9 cellular contexts compared by ENCODE assay signal in genomic region chr16:2003827-2004641, GRCh38. TPM values are rescaled to one million over a fixed set of nuclear protein-coding genes. Genes with fewer than 3 reads are reported as not detected.
DNase-seq lines count a peak whose midpoint lies in the region; ATAC-seq and TF ChIP-seq lines count a peak whose summit lies in the region.
"Had no signal": no experiment of that assay in that cellular context is flagged by ENCODE, and none has a peak within 500 bp of the region (broad histone marks: within the 10 kb centered on the region; RNA-seq: fewer than 3 reads in every experiment).

No MANE protein-coding gene starts in this region.

- no peak overlapping the region for H2AFZ ChIP-seq in hepatocyte

- no peaks in the 10 kb centered on the region for H3K27me3 ChIP-seq in hepatocyte

- H3K27ac Mint-ChIP-seq in HFFc6 = no peak overlapping the region
- H3K27ac Mint-ChIP-seq: activated naive CD8-positive, alpha-beta T cell had no signal

- no peaks in the 10 kb centered on the region for H3K36me3 ChIP-seq in hepatocyte (replicated peaks; ENCODE audit: insufficient read depth, low read depth)

- intact Hi-C loops in sciatic nerve (cut with DNase I) = no loop called here

- peaks cover 59% of the 10 kb centered on the region for H4K20me1 ChIP-seq in hepatocyte (ENCODE audit: insufficient read depth, poor library complexity, severe bottlenecking)

- H3K4me2 ChIP-seq in hepatocyte = peak overlapping the region; percentile 72

- peak; percentile 76 for ATAC-seq in sciatic nerve

- H3K27me3 Mint-ChIP-seq in HFFc6 (ENCODE audit: insufficient read depth) = peaks cover 2% of the 10 kb centered on the region; the same call in 1 of the 2 replicates
- H3K27me3 Mint-ChIP-seq: activated naive CD8-positive, alpha-beta T cell had no signal

- H3K4me1 ChIP-seq in hepatocyte (ENCODE audit: insufficient read depth) = peaks cover 22% of the 10 kb centered on the region

- no peaks in the 10 kb centered on the region for H3K9me3 Mint-ChIP-seq in HFFc6

- H3K27ac ChIP-seq in hepatocyte = peak overlapping the region; percentile 11

- H3K36me3 Mint-ChIP-seq in HFFc6 (ENCODE audit: low read depth) = peaks cover 5% of the 10 kb centered on the region; the same call in 1 of the 2 replicates

- peak; percentile 98 for TF ChIP-seq CTCF in HFFc6 (IDR thresholded peaks at IDR 0.05)
- peak; percentile 97 for TF ChIP-seq CTCF in astrocyte of the cerebellum (IDR thresholded peaks at IDR 0.05; ENCODE audit: low read depth, low read length, missing control alignments)
- TF ChIP-seq CTCF in hepatocyte (IDR thresholded peaks at IDR 0.05; ENCODE audit: poor library complexity) = peak; percentile 91

- peak overlapping the region; percentile 19 for H3K4me3 ChIP-seq in astrocyte of the cerebellum (ENCODE audit: low read depth, low read length)
- no peak overlapping the region for H3K4me3 ChIP-seq in hepatocyte

- H3K79me2 ChIP-seq in hepatocyte = peaks cover 57% of the 10 kb centered on the region

- DNase-seq in DMS 273 (lab: John Stamatoyannopoulos, UW; ENCODE audit: unreplicated experiment) (peak; percentile 99), HFFc6 (peak; percentile 82), NCI-H187 treated with DMSO at 0.1 percent for 48 hours (lab: John Stamatoyannopoulos, UW) (peak; percentile 85), T1000 (lab: John Stamatoyannopoulos, UW) (peak; percentile 84), astrocyte of the cerebellum (ENCODE audit: low read depth) (peak; percentile 43), hepatocyte (ENCODE audit: low spot score) (peak; percentile 96), sciatic nerve (ENCODE audit: low spot score) (peak; percentile 88), HPDE6-E6E7 (ENCODE audit: extremely low spot score) (no peak)

- WGBS in hepatocyte (ENCODE audit: low lambda C conversion rate, missing lambda C conversion rate) = 35% methylated on average over 34 of the region's 36 CpGs

- no peaks in the 10 kb centered on the region for H3K9me3 ChIP-seq in hepatocyte (ENCODE audit: low read depth)

- in situ Hi-C loops in astrocyte of the cerebellum (cut with HindIII; ENCODE audit: low sequenced_read_pairs) = no loop called here

- no peaks in the 10 kb centered on the region for H3K9me2 ChIP-seq in hepatocyte (replicated peaks; ENCODE audit: insufficient read depth)

- H3K4me3 Mint-ChIP-seq in HFFc6 = no peak overlapping the region
- H3K4me3 Mint-ChIP-seq: activated naive CD8-positive, alpha-beta T cell had no signal

- peaks cover 19% of the 10 kb centered on the region for H3K4me1 Mint-ChIP-seq in HFFc6 (ENCODE audit: low read depth)

RNA-seq across cellular contexts. Expression of gene ZNF598, which starts 5.6 kb away (rescaled TPM):
- total RNA-seq in HFFc6 (2021; fragmentation: NEBNext Ultra II Directional; extraction: Animal tissue kit (Norgen Biotek cat#: 25700)) = 10 to 100 TPM; 37.1 to 48.1 (median 40.7) TPM
- total RNA-seq in hepatocyte = 22.8 and 42.6 TPM in 2 replicates
- 29.5 and 36.8 TPM in 2 replicates for polyA plus RNA-seq in hepatocyte
- 34.5 TPM for total RNA-seq in sciatic nerve

RNA-seq across cellular contexts. Expression of gene SYNGR3, which starts 14.3 kb away (rescaled TPM):
- 1 to 10 TPM in 5 of 6 experiments, under 1 TPM in 1; 0.96 to 1.4 (median 1.2) TPM for total RNA-seq in HFFc6 (2021; fragmentation: NEBNext Ultra II Directional; extraction: Animal tissue kit (Norgen Biotek cat#: 25700))
- total RNA-seq in hepatocyte (1.4 and 2.2 TPM in 2 replicates), sciatic nerve (0.76 TPM)
- polyA plus RNA-seq in hepatocyte = 1.5 and 2.5 TPM in 2 replicates

RNA-seq across cellular contexts. Expression of gene NPW, which starts 15.6 kb away (rescaled TPM):
- total RNA-seq in HFFc6 (2021; fragmentation: NEBNext Ultra II Directional; extraction: Animal tissue kit (Norgen Biotek cat#: 25700)) = 1 to 10 TPM in 4 of 6 experiments, under 1 TPM in 2; 0.57 to 2.1 (median 1.4) TPM
- total RNA-seq in hepatocyte = 2.7 and 4.1 TPM in 2 replicates
- 45.2 and 57.6 TPM in 2 replicates for polyA plus RNA-seq in hepatocyte
- total RNA-seq in sciatic nerve = 0.36 TPM

RNA-seq across cellular contexts. Expression of gene GFER, which starts 20.0 kb away (rescaled TPM):
- 10 to 100 TPM; 28.8 to 45.5 (median 40.2) TPM for total RNA-seq in HFFc6 (2021; fragmentation: NEBNext Ultra II Directional; extraction: Animal tissue kit (Norgen Biotek cat#: 25700))
- 34.0 and 34.9 TPM in 2 replicates for total RNA-seq in hepatocyte
- 44.0 and 56.8 TPM in 2 replicates for polyA plus RNA-seq in hepatocyte
- 15.5 TPM for total RNA-seq in sciatic nerve

RNA-seq across cellular contexts. Expression of gene NHERF2, which starts 22.7 kb away (rescaled TPM):
- 100 to 1,000 TPM; 140 to 177 (median 152) TPM for total RNA-seq in HFFc6 (2021; fragmentation: NEBNext Ultra II Directional; extraction: Animal tissue kit (Norgen Biotek cat#: 25700))
- total RNA-seq in hepatocyte (25.9 and 29.6 TPM in 2 replicates), sciatic nerve (107 TPM)
- 37.7 and 43.8 TPM in 2 replicates for polyA plus RNA-seq in hepatocyte
